Comparison of ENCODE assay signal across 1 cellular context in genomic region chr17:77555741-77556291, GRCh38.
A peak's percentile ranks its signal among the peaks of the same experiment; 100 is the strongest.
TF ChIP-seq lines count a peak whose summit lies in the region.

No MANE protein-coding gene starts in this region.

TF ChIP-seq in HEK293, 187 proteins besides CTCF, POLR2A, EP300 and RAD21 (continued from another document and continues in another):
- TF ChIP-seq ZBTB6 (tag by site-specific recombination; IDR thresholded peaks at IDR 0.05) (no peak), ZNF548 (tag by site-specific recombination; IDR thresholded peaks at IDR 0.05) (no peak), ZNF776 (tag by site-specific recombination; IDR thresholded peaks at IDR 0.05; ENCODE audit: borderline replicate concordance) (peak; percentile 69; the same call in 1 of the 2 replicates), ZNF626 (tag by site-specific recombination; IDR thresholded peaks at IDR 0.05) (no peak), ZNF114 (tag by site-specific recombination; IDR thresholded peaks at IDR 0.05) (no peak), ZNF239 (tag by site-specific recombination; IDR thresholded peaks at IDR 0.05) (no peak), ZIC2 (tag by site-specific recombination; IDR thresholded peaks at IDR 0.05) (peak; percentile 83), ZNF133 (tag by site-specific recombination; IDR thresholded peaks at IDR 0.05) (no peak), ZSCAN5A (tag by site-specific recombination; IDR thresholded peaks at IDR 0.05) (no peak), ZNF174 (tag by site-specific recombination; IDR thresholded peaks at IDR 0.05) (no peak), ZNF280C (tag by site-specific recombination; IDR thresholded peaks at IDR 0.05) (no peak), PBX3 (CRISPR knock-in tag; IDR thresholded peaks at IDR 0.05) (no peak), ZNF37A (tag by site-specific recombination; IDR thresholded peaks at IDR 0.05) (no peak), PATZ1 (tag by site-specific recombination; IDR thresholded peaks at IDR 0.05) (peak; percentile 87), ZNF768 (tag by site-specific recombination; IDR thresholded peaks at IDR 0.05) (no peak), ZNF10 (tag by site-specific recombination; IDR thresholded peaks at IDR 0.05) (peak; percentile 63), OVOL3 (tag by site-specific recombination; IDR thresholded peaks at IDR 0.05) (no peak), ZNF510 (tag by site-specific recombination; IDR thresholded peaks at IDR 0.05; ENCODE audit: insufficient replicate concordance) (no peak), KLF10 (tag by site-specific recombination; IDR thresholded peaks at IDR 0.05) (no peak), EGR2 (tag by site-specific recombination; IDR thresholded peaks at IDR 0.05; ENCODE audit: low read depth) (no peak), ZNF175 (tag by site-specific recombination; IDR thresholded peaks at IDR 0.05) (no peak), ZNF670 (tag by site-specific recombination; IDR thresholded peaks at IDR 0.05; ENCODE audit: low read depth) (no peak), ZNF48 (tag by site-specific recombination; IDR thresholded peaks at IDR 0.05) (no peak), ZNF596 (tag by site-specific recombination; IDR thresholded peaks at IDR 0.05) (no peak), ZBTB10 (tag by site-specific recombination; IDR thresholded peaks at IDR 0.05) (peak; percentile 73), ZNF19 (tag by site-specific recombination; IDR thresholded peaks at IDR 0.05; ENCODE audit: low read depth) (no peak), ZNF138 (tag by site-specific recombination; IDR thresholded peaks at IDR 0.05; ENCODE audit: borderline replicate concordance) (no peak), ZNF449 (tag by site-specific recombination; IDR thresholded peaks at IDR 0.05) (no peak), ZNF792 (tag by site-specific recombination; IDR thresholded peaks at IDR 0.05) (0 out of 2 replicates have a peak, but pooled peaks have one; percentile 49), ZNF23 (tag by site-specific recombination; IDR thresholded peaks at IDR 0.05; ENCODE audit: borderline replicate concordance) (no peak), ZNF701 (tag by site-specific recombination; IDR thresholded peaks at IDR 0.05) (no peak), MYNN (tag by site-specific recombination; IDR thresholded peaks at IDR 0.05; ENCODE audit: borderline replicate concordance) (no peak; the same call in 1 of the 2 replicates), PRDM1 (tag by site-specific recombination; IDR thresholded peaks at IDR 0.05) (peak; percentile 52), ZNF621 (tag by site-specific recombination; IDR thresholded peaks at IDR 0.05) (no peak), ZNF555 (tag by site-specific recombination; conservative IDR thresholded peaks at IDR 0.05) (no peak), ZNF292 (tag by site-specific recombination; IDR thresholded peaks at IDR 0.05; ENCODE audit: borderline replicate concordance, low read depth) (no peak), KLF7 (tag by site-specific recombination; IDR thresholded peaks at IDR 0.05; ENCODE audit: borderline replicate concordance) (no peak), ZNF560 (tag by site-specific recombination; IDR thresholded peaks at IDR 0.05; ENCODE audit: borderline replicate concordance) (no peak), ZNF529 (tag by site-specific recombination; IDR thresholded peaks at IDR 0.05; ENCODE audit: insufficient replicate concordance) (no peak), ZFP69B (tag by site-specific recombination; IDR thresholded peaks at IDR 0.05) (peak; percentile 62; the same call in 1 of the 2 replicates), ZBTB7A (tag by site-specific recombination; IDR thresholded peaks at IDR 0.05; ENCODE audit: low read depth) (no peak), ZBTB1 (tag by site-specific recombination; IDR thresholded peaks at IDR 0.05) (no peak), KLF8 (tag by site-specific recombination; IDR thresholded peaks at IDR 0.05) (no peak), ZNF580 (tag by site-specific recombination; IDR thresholded peaks at IDR 0.05) (no peak), ZNF366 (tag by site-specific recombination; conservative IDR thresholded peaks at IDR 0.05) (peak; percentile 70), ZNF658 (tag by site-specific recombination; IDR thresholded peaks at IDR 0.05) (no peak), ZNF2 (tag by site-specific recombination; IDR thresholded peaks at IDR 0.05) (no peak), ZNF707 (tag by site-specific recombination; IDR thresholded peaks at IDR 0.05) (no peak), ZNF704 (tag by site-specific recombination; IDR thresholded peaks at IDR 0.05) (no peak), ZNF335 (tag by site-specific recombination; conservative IDR thresholded peaks at IDR 0.05) (peak; percentile 37; the same call in 1 of the 2 replicates), HOXA7 (CRISPR knock-in tag; IDR thresholded peaks at IDR 0.05; ENCODE audit: borderline replicate concordance) (no peak), ZNF660 (tag by site-specific recombination; IDR thresholded peaks at IDR 0.05) (peak; percentile 25; the same call in 1 of the 2 replicates), REPIN1 (tag by site-specific recombination; IDR thresholded peaks at IDR 0.05; ENCODE audit: low read depth) (no peak), ZNF24 (tag by site-specific recombination; IDR thresholded peaks at IDR 0.05) (peak; percentile 74), HOXD13 (CRISPR knock-in tag; IDR thresholded peaks at IDR 0.05; ENCODE audit: borderline replicate concordance) (no peak), ZSCAN23 (tag by site-specific recombination; IDR thresholded peaks at IDR 0.05) (no peak), BCL6B (tag by site-specific recombination; IDR thresholded peaks at IDR 0.05) (no peak), ZNF654 (tag by site-specific recombination; IDR thresholded peaks at IDR 0.05; ENCODE audit: low read depth) (no peak), ZNF184 (tag by site-specific recombination; IDR thresholded peaks at IDR 0.05) (peak; percentile 61; the same call in 1 of the 2 replicates)
